Comparison of ENCODE assay signal across 8 cellular contexts in the genomic region with DNA sequence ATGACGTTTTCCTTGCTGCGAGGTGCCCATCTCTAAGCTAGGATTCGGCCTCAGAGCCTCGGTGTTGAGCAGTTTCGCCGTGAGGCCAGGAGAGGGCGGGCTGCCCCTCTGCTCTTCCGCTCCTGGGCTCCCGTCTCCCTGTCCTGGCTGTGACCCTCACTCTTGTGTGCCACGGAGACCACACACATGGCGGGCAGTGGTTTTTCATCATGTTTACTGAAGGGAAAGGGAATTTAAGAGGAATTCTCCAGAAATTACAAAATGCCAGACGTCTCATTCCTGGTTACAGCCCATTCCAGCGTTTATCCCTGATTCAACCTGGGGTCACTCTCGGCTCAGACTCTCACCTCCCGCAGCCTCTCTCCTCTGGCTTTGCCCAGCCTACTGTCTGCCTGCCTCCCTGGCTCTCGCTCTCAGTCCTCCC.
DNase-seq lines count a peak whose midpoint lies in the region.

No MANE protein-coding gene starts in this region.

- peak; percentile 9 for DNase-seq in NCI-H1436 (lab: John Stamatoyannopoulos, UW)
- DNase-seq in NCI-H1436 treated with DMSO at 0.1 percent for 48 hours (lab: John Stamatoyannopoulos, UW) = no peak
- peak; percentile 28 for DNase-seq in HT-29 (ENCODE audit: low spot score)
- peak; percentile 98 for DNase-seq in SJCRH30
- peak; percentile 18 for DNase-seq in fibroblast of the conjunctiva (ENCODE audit: low read depth)
- peak; percentile 1 for DNase-seq in putamen (ENCODE audit: low spot score)
- no peak for DNase-seq in activated T-helper 2 cell treated with anti-CD3 and anti-CD28 coated beads, Interferon-gamma antibody, Interleukin-2, Interleukin-4, amounts not matched to agents 10 μg/mL and 5 μg/mL and 100 μg/mL, durations not matched to agents 14 hours and 24 hours and 36 hours (ENCODE audit: low spot score)
- no peak for DNase-seq in COR-L47 (lab: John Stamatoyannopoulos, UW)

- peaks cover 5% of the 10 kb centered on the region; the same call in 1 of the 2 replicates for H3K4me1 ChIP-seq in SJCRH30

- no peaks in the 10 kb centered on the region for H3K27me3 ChIP-seq in SJCRH30

- no peaks in the 10 kb centered on the region for H3K4me1 Mint-ChIP-seq in activated T-helper 2 cell treated with anti-CD3 and anti-CD28 coated beads, Interferon-gamma antibody, Interleukin-2, Interleukin-4, amounts not matched to agents 10 μg/mL and 5 μg/mL and 100 μg/mL, durations not matched to agents 14 hours and 24 hours and 36 hours (ENCODE audit: low read depth)

- intact Hi-C loops in activated T-helper 2 cell treated with anti-CD3 and anti-CD28 coated beads, Interferon-gamma antibody, Interleukin-2, Interleukin-4, amounts not matched to agents 10 μg/mL and 5 μg/mL and 100 μg/mL, durations not matched to agents 14 hours and 24 hours and 36 hours (cut with micrococcal nuclease) = no loop called here

- H3K9me3 ChIP-seq in SJCRH30 (replicated peaks) = no peaks in the 10 kb centered on the region; the same call in 1 of the 2 replicates

- H3K27me3 Mint-ChIP-seq in activated T-helper 2 cell treated with anti-CD3 and anti-CD28 coated beads, Interferon-gamma antibody, Interleukin-2, Interleukin-4, amounts not matched to agents 10 μg/mL and 5 μg/mL and 100 μg/mL, durations not matched to agents 14 hours and 24 hours and 36 hours (ENCODE audit: low read depth) = no peaks in the 10 kb centered on the region

- peak overlapping the region; percentile 31; the same call in 1 of the 2 replicates for H3K27ac ChIP-seq in SJCRH30

- no peaks in the 10 kb centered on the region for H3K9me3 Mint-ChIP-seq in activated T-helper 2 cell treated with anti-CD3 and anti-CD28 coated beads, Interferon-gamma antibody, Interleukin-2, Interleukin-4, amounts not matched to agents 10 μg/mL and 5 μg/mL and 100 μg/mL, durations not matched to agents 14 hours and 24 hours and 36 hours

- H3K36me3 Mint-ChIP-seq in activated T-helper 2 cell treated with anti-CD3 and anti-CD28 coated beads, Interferon-gamma antibody, Interleukin-2, Interleukin-4, amounts not matched to agents 10 μg/mL and 5 μg/mL and 100 μg/mL, durations not matched to agents 14 hours and 24 hours and 36 hours (ENCODE audit: low read depth) = no peaks in the 10 kb centered on the region

- H3K36me3 ChIP-seq in SJCRH30 = no peaks in the 10 kb centered on the region

- H3K27ac Mint-ChIP-seq in activated T-helper 2 cell treated with anti-CD3 and anti-CD28 coated beads, Interferon-gamma antibody, Interleukin-2, Interleukin-4, amounts not matched to agents 10 μg/mL and 5 μg/mL and 100 μg/mL, durations not matched to agents 14 hours and 24 hours and 36 hours = no peak overlapping the region

- no peak overlapping the region for H3K4me3 Mint-ChIP-seq in activated T-helper 2 cell treated with anti-CD3 and anti-CD28 coated beads, Interferon-gamma antibody, Interleukin-2, Interleukin-4, amounts not matched to agents 10 μg/mL and 5 μg/mL and 100 μg/mL, durations not matched to agents 14 hours and 24 hours and 36 hours (ENCODE audit: low read depth)

- H3K4me3 ChIP-seq in SJCRH30 = peak overlapping the region; percentile 22

Comparison
In these comparisons a context has a peak if more than half of its experiments do, and no peak if none do; other contexts are left out.
1. DNase-seq: peak in NCI-H1436 (single experiment), HT-29 (single experiment), SJCRH30 (2 of 2), fibroblast of the conjunctiva (single experiment) and putamen (single experiment); none in NCI-H1436 treated with DMSO at 0.1 percent for 48 hours (single experiment), activated T-helper 2 cell treated with anti-CD3 and anti-CD28 coated beads, Interferon-gamma antibody, Interleukin-2, Interleukin-4, amounts not matched to agents 10 μg/mL and 5 μg/mL and 100 μg/mL, durations not matched to agents 14 hours and 24 hours and 36 hours (single experiment) and COR-L47 (single experiment).